In genomic region chr2:150125188-150125587, GRCh38 we compare ENCODE assay signal across 26 cellular contexts.
DNase-seq lines count a peak whose midpoint lies in the region; ATAC-seq, FAIRE-seq and TF ChIP-seq lines count a peak whose summit lies in the region.
"Had no signal": no experiment of that assay in that cellular context is flagged by ENCODE, and none has a peak within 500 bp of the region (broad histone marks: within the 10 kb centered on the region; RNA-seq: fewer than 3 reads in every experiment).

No MANE protein-coding gene starts in this region.

- no peak for TF ChIP-seq EP300 in A549 (IDR thresholded peaks at IDR 0.05)

- no peak overlapping the region for H2AFZ ChIP-seq in KMS-11 (ENCODE audit: low read depth)

- intact Hi-C loops in left lung (cut with DNase I): no loop called here

- no peak for TF ChIP-seq CTCF in A549 (IDR thresholded peaks at IDR 0.05)
- no peak for TF ChIP-seq CTCF in KMS-11 (conservative IDR thresholded peaks at IDR 0.05; ENCODE audit: low read depth, low read length)
- TF ChIP-seq CTCF in left lung (IDR thresholded peaks at IDR 0.05): no peak

- no peak for TF ChIP-seq POLR2A in A549 (IDR thresholded peaks at IDR 0.05; ENCODE audit: low read length)

- DNase-seq in A549 (ENCODE audit: low read depth in 1 of 2, low spot score in 1 of 2) (no peak), astrocyte of the hippocampus (ENCODE audit: low read depth, low spot score) (peak; percentile 85), left lung (peak in 1 of 2 donors; percentile 40), mucosa of gallbladder (ENCODE audit: low spot score) (no peak), cerebellum (ENCODE audit: low spot score) (no peak)
- DNase-seq in activated naive CD4-positive, alpha-beta T cell treated with Interleukin-2 at 50 U/mL for 16 hours: no peak
- DNase-seq: activated CD4-positive, alpha-beta T cell treated with anti-CD3 and anti-CD28 coated beads, Interleukin-2, amount 50 U/mL, for 1 hour; activated CD8-positive, alpha-beta memory T cell treated with anti-CD3 and anti-CD28 coated beads, Interleukin-2, amount 50 U/mL, for 48 hours; activated effector memory CD4-positive, alpha-beta T cell treated with Interleukin-2 at 50 U/mL for 16 hours; CD4-positive, CD25-positive, alpha-beta regulatory T cell; DMS 273 treated with DMSO at 0.1 percent for 48 hours; dorsolateral prefrontal cortex; GDM1; natural killer cell; NCI-H1930; NCI-H446; posterior cingulate gyrus; stimulated activated CD4-positive, alpha-beta T cell treated with anti-CD3 and anti-CD28 coated beads, Interleukin-4, amount 100 ng/mL, for 1 hour; stomach; T-helper 1 cell had no signal

- H3K9ac ChIP-seq in KMS-11: no peak overlapping the region

- H3K9me3 ChIP-seq in A549: 0 out of 3 replicates have a peak, but pooled peaks cover 13% of the 10 kb centered on the region
- H3K9me3 ChIP-seq in left lung: peaks cover 0 to 6% of the 10 kb centered on the region in 2 donors
- H3K9me3 ChIP-seq: HAP-1, stomach had no signal

- H3K27me3 ChIP-seq in KMS-11 (ENCODE audit: insufficient read depth, low read depth) (peaks cover 45% of the 10 kb centered on the region), left lung (no peaks in the 10 kb centered on the region)
- H3K27me3 ChIP-seq: stomach had no signal

- TF ChIP-seq RAD21 in A549 (conservative IDR thresholded peaks at IDR 0.05 in 1 of 2, IDR thresholded peaks at IDR 0.05 in 1 of 2): no peak

- no peaks in the 10 kb centered on the region for H3K79me2 ChIP-seq in KMS-11 (ENCODE audit: insufficient read depth, low read depth)

- H3K4me2 ChIP-seq in A549: peak overlapping the region; percentile 60
- peak overlapping the region; percentile 40 for H3K4me2 ChIP-seq in KMS-11

- CTCF ChIA-PET in A549 (lab: Yijun Ruan, JAX): no interaction called here

- 64% methylated on average over 5 of the region's 5 CpGs for WGBS in A549 (ENCODE audit: missing lambda C conversion rate)

- H3K27ac ChIP-seq in A549: peak overlapping the region; percentile 82 to 89
- H3K27ac ChIP-seq in KMS-11: no peak overlapping the region
- H3K27ac ChIP-seq in left lung: no peak overlapping the region
- H3K27ac ChIP-seq: dorsolateral prefrontal cortex, stomach, VCaP had no signal

- POLR2A ChIA-PET in A549 (lab: Yijun Ruan, JAX): no interaction called here

- H3K4me3 ChIP-seq in A549 (no peak overlapping the region), KMS-11 (IDR thresholded peaks at IDR 0.05; ENCODE audit: insufficient read depth, low read depth, low read length) (no peak overlapping the region), left lung (no peak overlapping the region)
- H3K4me3 ChIP-seq: dorsolateral prefrontal cortex, HAP-1, skin epidermis, stomach had no signal

- H3K36me3 ChIP-seq in KMS-11 (ENCODE audit: insufficient read depth) (no peaks in the 10 kb centered on the region), left lung (no peaks in the 10 kb centered on the region)
- H3K36me3 ChIP-seq: HAP-1, stomach had no signal

- peak; percentile 14 to 20; a peak in 4 of 6 replicates for ATAC-seq in A549
- ATAC-seq in left lung: peak; percentile 91
- ATAC-seq in GM18873 (IDR thresholded peaks at IDR 0.05; ENCODE audit: low FRiP score, unreplicated experiment): no peak
- ATAC-seq: natural killer cell had no signal

- peaks cover 67% of the 10 kb centered on the region for H3K4me1 ChIP-seq in A549
- peaks cover 31% of the 10 kb centered on the region for H3K4me1 ChIP-seq in KMS-11 (ENCODE audit: low read depth, poor library complexity, severe bottlenecking)
- peaks cover 0 to 11% of the 10 kb centered on the region in 2 donors for H3K4me1 ChIP-seq in left lung
- H3K4me1 ChIP-seq: HAP-1 had no signal

- H4K20me1 ChIP-seq in KMS-11 (ENCODE audit: insufficient read depth): no peaks in the 10 kb centered on the region; the same call in 1 of the 2 replicates

- FAIRE-seq in A549 (lab: Jason Lieb, UNC): no peak
- FAIRE-seq: GM19239 had no signal

TF ChIP-seq in A549, 52 proteins besides CTCF, POLR2A, EP300 and RAD21:
- no peak for TF ChIP-seq RNF2 (IDR thresholded peaks at IDR 0.05; ENCODE audit: borderline replicate concordance, low read depth)
- no peak for TF ChIP-seq JUN (IDR thresholded peaks at IDR 0.05)
- TF ChIP-seq MAX (IDR thresholded peaks at IDR 0.05): no peak
- TF ChIP-seq FOSL2 (IDR thresholded peaks at IDR 0.05): no peak
- no peak for TF ChIP-seq FOSL2 (CRISPR knock-in tag; IDR thresholded peaks at IDR 0.05)
- TF ChIP-seq EHMT2 (IDR thresholded peaks at IDR 0.05; ENCODE audit: low read depth): no peak
- no peak for TF ChIP-seq E2F6 (IDR thresholded peaks at IDR 0.05; ENCODE audit: borderline replicate concordance, low read depth)
- TF ChIP-seq CBX8 (IDR thresholded peaks at IDR 0.05): no peak
- no peak for TF ChIP-seq BHLHE40 (IDR thresholded peaks at IDR 0.05; ENCODE audit: low read depth, low read length)
- no peak for TF ChIP-seq CEBPB (IDR thresholded peaks at IDR 0.05)
- TF ChIP-seq EHF (CRISPR knock-in tag; IDR thresholded peaks at IDR 0.05): no peak
- no peak for TF ChIP-seq SREBF2 (IDR thresholded peaks at IDR 0.05)
- no peak for TF ChIP-seq REST (IDR thresholded peaks at IDR 0.05)
- TF ChIP-seq PBX3 (IDR thresholded peaks at IDR 0.05): no peak
- TF ChIP-seq ESRRA (IDR thresholded peaks at IDR 0.05; ENCODE audit: borderline replicate concordance, low read length): no peak
- no peak for TF ChIP-seq JUNB (IDR thresholded peaks at IDR 0.05)

Comparison
In these comparisons a context has a peak if more than half of its experiments do, and no peak if none do; other contexts are left out.
1. H3K27ac ChIP-seq: peak in A549 (2 of 2); none in KMS-11 (single experiment) and left lung (0 of 2).